In the genomic region with DNA sequence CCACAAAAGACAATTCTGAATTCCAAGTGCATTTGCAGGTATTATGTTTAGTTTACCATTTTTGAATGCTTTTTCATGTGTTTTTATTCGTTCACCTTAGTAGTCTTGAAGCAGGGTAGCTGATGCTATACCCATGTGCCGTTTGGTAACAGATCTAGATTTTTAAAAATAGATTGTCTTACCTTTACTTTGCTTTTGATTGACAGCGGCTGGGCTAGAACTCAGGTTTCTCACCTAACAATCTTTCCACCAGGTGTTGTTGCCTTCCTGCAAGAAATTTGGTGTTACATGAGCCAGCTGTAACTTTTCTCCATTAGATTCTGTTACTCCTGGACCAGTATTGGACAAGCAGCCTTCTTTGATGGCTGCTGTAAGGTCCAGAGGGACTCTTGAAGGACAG, we compare ENCODE assay signal across 15 cellular contexts. TPM values are rescaled to one million over a fixed set of nuclear protein-coding genes. Genes with fewer than 3 reads are reported as not detected.
DNase-seq lines count a peak whose midpoint lies in the region; ATAC-seq and TF ChIP-seq lines count a peak whose summit lies in the region.
"Had no signal": no experiment of that assay in that cellular context is flagged by ENCODE, and none has a peak within 500 bp of the region (broad histone marks: within the 10 kb centered on the region; RNA-seq: fewer than 3 reads in every experiment).

No MANE protein-coding gene starts in this region.

- no peak for DNase-seq in AG04450 (ENCODE audit: low read depth, low spot score)
- no peak for DNase-seq in HCT116 (ENCODE audit: low read depth, low spot score)
- no peak for DNase-seq in stimulated activated naive CD4-positive, alpha-beta T cell treated with Interleukin-2 at 50 U/mL for 16 hours (lab: John Stamatoyannopoulos, UW)
- DNase-seq in stimulated activated CD4-positive, alpha-beta T cell treated with anti-CD3 and anti-CD28 coated beads, Interleukin-4, amount 100 ng/mL, for 24 hours: no peak
- DNase-seq: activated CD4-positive, alpha-beta T cell treated with anti-CD3 and anti-CD28 coated beads, Interleukin-2, amount 50 U/mL, for 1 hour; DMS153; foreskin keratinocyte; GOT3; NCI-H146; RPMI8226; stimulated activated CD4-positive, alpha-beta T cell treated with anti-CD3 and anti-CD28 coated beads, Interleukin-2, amount 100 ng/mL, for 48 hours had no signal

- H3K4me1 ChIP-seq in HCT116 (ENCODE audit: control insufficient read depth in 1 of 2, insufficient read depth in 2 of 2, low read length in 2 of 2) (peaks cover 8 to 16% of the 10 kb centered on the region in 2 experiments), muscle layer of colon (ENCODE audit: insufficient read depth, low read length) (peaks cover 31% of the 10 kb centered on the region)

- peaks cover 81% of the 10 kb centered on the region for H3K79me2 ChIP-seq in HCT116 (ENCODE audit: insufficient read depth, low read length)

- TF ChIP-seq CTCF in AG04450 (IDR thresholded peaks at IDR 0.05; ENCODE audit: low read depth, low read length) (no peak), HCT116 (IDR thresholded peaks at IDR 0.05 in 2 of 3, conservative IDR thresholded peaks at IDR 0.05 in 1 of 3; ENCODE audit: borderline replicate concordance in 1 of 3, insufficient read depth in 1 of 3, low read depth in 2 of 3, low read length in 2 of 3) (no peak)

- H2AFZ ChIP-seq in HCT116 (ENCODE audit: low read depth, low read length, poor library complexity, severe bottlenecking): no peak overlapping the region

- H3K9ac ChIP-seq in HCT116 (ENCODE audit: low read length) (peak overlapping the region; percentile 88), muscle layer of colon (ENCODE audit: low read length) (no peak overlapping the region)

- H3K4me3 ChIP-seq in AG04450 (ENCODE audit: low read depth, low read length) (peak overlapping the region; percentile 91), HCT116 (replicated peaks in 1 of 2; ENCODE audit: low read depth in 1 of 2, low read length in 2 of 2) (peak overlapping the region in 1 of 2 experiments; percentile 85; a peak in 2 of 4 replicates), muscle layer of colon (ENCODE audit: low read depth in 1 of 2, low read length in 2 of 2) (peak overlapping the region in 1 of 2 donors; percentile 94)

- no peak overlapping the region for H3K27ac ChIP-seq in AG04450 (ENCODE audit: low read depth, low read length)
- H3K27ac ChIP-seq in HCT116 (ENCODE audit: low read depth, low read length): no peak overlapping the region
- H3K27ac ChIP-seq in muscle layer of colon (ENCODE audit: low read depth, low read length): peak overlapping the region; percentile 95

- CTCF ChIA-PET in AG04450 (lab: Charles Lee): interaction anchor here (1.0 kb wide), 1 partner anchor 14 kb away, joined by 4 read pairs; no protein-coding TSS in a partner anchor
- CTCF ChIA-PET in HCT116 (lab: Charles Lee): no interaction called here

- peaks cover 66 to 75% of the 10 kb centered on the region in 2 experiments for H3K36me3 ChIP-seq in HCT116 (ENCODE audit: control insufficient read depth in 1 of 2, insufficient read depth in 2 of 2, low read length in 2 of 2)
- H3K36me3 ChIP-seq in muscle layer of colon (ENCODE audit: insufficient read depth, low read length): peaks cover 69% of the 10 kb centered on the region

- H3K9me2 ChIP-seq in HCT116 (ENCODE audit: insufficient read depth): no peaks in the 10 kb centered on the region

- no peak for TF ChIP-seq RAD21 in HCT116 (IDR thresholded peaks at IDR 0.05; ENCODE audit: low read depth)

- no peaks in the 10 kb centered on the region; the same call in 1 of the 2 replicates for H3K9me3 ChIP-seq in AG04450 (ENCODE audit: control insufficient read depth, insufficient read depth, low read length)
- H3K9me3 ChIP-seq in HCT116 (ENCODE audit: control insufficient read depth in 1 of 2, insufficient read depth in 1 of 2, low read depth in 1 of 2, low read length in 2 of 2): no peaks in the 10 kb centered on the region
- H3K9me3 ChIP-seq in muscle layer of colon (ENCODE audit: low read length): no peaks in the 10 kb centered on the region

- RAD21 ChIA-PET in HCT116 (lab: Charles Lee; ENCODE audit: low non-redundant PET in 1 of 2, low total read pairs in 2 of 2, uncharacterized antibody in 2 of 2, unreplicated experiment in 2 of 2): no interaction called here

- H3K9me3 Mint-ChIP-seq in activated naive CD8-positive, alpha-beta T cell (ENCODE audit: low read depth): no peaks in the 10 kb centered on the region

- H3K4me2 ChIP-seq in HCT116 (ENCODE audit: low read length): peak overlapping the region; percentile 84

- H3K27me3 Mint-ChIP-seq in activated naive CD8-positive, alpha-beta T cell: no peaks in the 10 kb centered on the region

- H3K4me3 Mint-ChIP-seq in activated naive CD8-positive, alpha-beta T cell: peak overlapping the region; percentile 96

- peak overlapping the region; percentile 100 for H3K27ac Mint-ChIP-seq in activated naive CD8-positive, alpha-beta T cell

- intact Hi-C loops in HCT116 (cut with micrococcal nuclease): loop anchor here (5.0 kb wide), 1 partner anchor 132 kb away; no protein-coding TSS in a partner anchor

- no peak for TF ChIP-seq POLR2A in HCT116 (IDR thresholded peaks at IDR 0.05; ENCODE audit: borderline replicate concordance, extremely low read depth, insufficient read depth, insufficient read length)

- H4K20me1 ChIP-seq in HCT116 (ENCODE audit: insufficient read depth): no peaks in the 10 kb centered on the region

- H3K4me1 Mint-ChIP-seq in activated naive CD8-positive, alpha-beta T cell (ENCODE audit: low read depth): peaks cover 65% of the 10 kb centered on the region

- ATAC-seq in HCT116: no peak
- no peak for ATAC-seq in GM18870 (IDR thresholded peaks at IDR 0.05; ENCODE audit: unreplicated experiment)
- no peak for ATAC-seq in GM21825 (IDR thresholded peaks at IDR 0.05; ENCODE audit: unreplicated experiment)
- ATAC-seq: foreskin keratinocyte had no signal

- POLR2A ChIA-PET in AG04450 (lab: Yijun Ruan, JAX): interaction anchor here (2.4 kb wide), 1 partner anchor 12 kb away, joined by 12 read pairs; no protein-coding TSS in a partner anchor
- POLR2A ChIA-PET in HCT116 (lab: Charles Lee): interaction anchor here (1.4 to 4.3 kb wide), 3 partner anchors 10 to 55 kb away, joined by 6 to 16 read pairs (median 7); partner anchors contain the start of genes CCDC47 and DDX42

- H3K27me3 ChIP-seq in AG04450 (ENCODE audit: control insufficient read depth, insufficient read depth, low read length) (no peaks in the 10 kb centered on the region), HCT116 (ENCODE audit: insufficient read depth, low read length) (no peaks in the 10 kb centered on the region), muscle layer of colon (ENCODE audit: control insufficient read depth in 1 of 2, insufficient read depth in 2 of 2, low read length in 2 of 2) (no peaks in the 10 kb centered on the region)
- H3K27me3 ChIP-seq: foreskin keratinocyte had no signal

- no TSS peak for BruUV-seq in HCT116 (replicated peaks; lab: Mats Ljungman, UMichigan)

- peaks cover 15% of the 10 kb centered on the region for H3K36me3 Mint-ChIP-seq in activated naive CD8-positive, alpha-beta T cell

TF ChIP-seq in HCT116, 20 proteins besides CTCF, POLR2A, EP300 and RAD21 (continues in another document):
- TF ChIP-seq ZNF274 (IDR thresholded peaks at IDR 0.05; ENCODE audit: low read depth, low read length) (no peak), POLR2AphosphoS5 (IDR thresholded peaks at IDR 0.05; ENCODE audit: low read depth, low read length) (no peak), ELF1 (IDR thresholded peaks at IDR 0.05; ENCODE audit: borderline replicate concordance, low read depth) (no peak), EGR1 (IDR thresholded peaks at IDR 0.05; ENCODE audit: low read depth) (no peak), FOSL1 (IDR thresholded peaks at IDR 0.05; ENCODE audit: low read depth) (no peak), ZBTB33 (IDR thresholded peaks at IDR 0.05; ENCODE audit: extremely low read depth, insufficient replicate concordance, low read length) (no peak), ATF3 (IDR thresholded peaks at IDR 0.05) (no peak), YY1 (IDR thresholded peaks at IDR 0.05; ENCODE audit: extremely low read depth, insufficient replicate concordance, low read depth, low read length) (no peak), EZH2phosphoT487 (IDR thresholded peaks at IDR 0.05; ENCODE audit: borderline replicate concordance) (no peak)

RNA-seq across cellular contexts. Expression of gene FTSJ3, which starts 1.5 kb away (rescaled TPM):
- 54.2 and 58.4 TPM in 2 replicates for polyA plus RNA-seq in AG04450 (2011; rRNA removed)
- 70.5 and 94.3 TPM in 2 replicates for polyA minus RNA-seq in AG04450 (2011; rRNA and poly(A)+ RNA removed)
- total RNA-seq in HCT116 (2021; ENCODE audit: unreplicated experiment): 70.9 TPM
- 35.8 and 40.6 TPM in 2 replicates for polyA plus RNA-seq in HCT116 (2012)

RNA-seq across cellular contexts. Expression of gene PSMC5, which starts 1.7 kb away (rescaled TPM):
- 179 and 220 TPM in 2 replicates for polyA plus RNA-seq in AG04450 (2011; rRNA removed)
- polyA minus RNA-seq in AG04450 (2011; rRNA and poly(A)+ RNA removed): 190 and 197 TPM in 2 replicates
- total RNA-seq in HCT116 (2021; ENCODE audit: unreplicated experiment): 193 TPM
- 205 and 235 TPM in 2 replicates for polyA plus RNA-seq in HCT116 (2012)

RNA-seq across cellular contexts. Expression of gene SMARCD2, which starts 13.5 kb away (rescaled TPM):
- 48.8 and 58.3 TPM in 2 replicates for polyA plus RNA-seq in AG04450 (2011; rRNA removed)
- polyA minus RNA-seq in AG04450 (2011; rRNA and poly(A)+ RNA removed): 63.7 and 93.2 TPM in 2 replicates
- 168 TPM for total RNA-seq in HCT116 (2021; ENCODE audit: unreplicated experiment)
- polyA plus RNA-seq in HCT116 (2012): 169 and 186 TPM in 2 replicates

RNA-seq across cellular contexts. Expression of gene CSH2, which starts 44.5 kb away (rescaled TPM):
- not detected in 2 replicates for polyA plus RNA-seq in AG04450 (2011; rRNA removed)
- not detected in 2 replicates for polyA minus RNA-seq in AG04450 (2011; rRNA and poly(A)+ RNA removed)
- not detected for total RNA-seq in HCT116 (2021; ENCODE audit: unreplicated experiment)
- 0.05 and 0.31 TPM in 2 replicates for polyA plus RNA-seq in HCT116 (2012)
- total RNA-seq: foreskin keratinocyte had no signal
- polyA plus RNA-seq: foreskin keratinocyte had no signal

RNA-seq across cellular contexts. Expression of gene GH2, which starts 52.8 kb away (rescaled TPM):
- polyA plus RNA-seq in AG04450 (2011; rRNA removed): not detected in 2 replicates
- polyA minus RNA-seq in AG04450 (2011; rRNA and poly(A)+ RNA removed): not detected in 2 replicates
- not detected for total RNA-seq in HCT116 (2021; ENCODE audit: unreplicated experiment)
- polyA plus RNA-seq in HCT116 (2012): 0.06 TPM in 1 of 2 replicates, not detected in the other
- total RNA-seq: foreskin keratinocyte had no signal
- polyA plus RNA-seq: foreskin keratinocyte had no signal
